1 cellular context compared by ENCODE assay signal in the genomic region with DNA sequence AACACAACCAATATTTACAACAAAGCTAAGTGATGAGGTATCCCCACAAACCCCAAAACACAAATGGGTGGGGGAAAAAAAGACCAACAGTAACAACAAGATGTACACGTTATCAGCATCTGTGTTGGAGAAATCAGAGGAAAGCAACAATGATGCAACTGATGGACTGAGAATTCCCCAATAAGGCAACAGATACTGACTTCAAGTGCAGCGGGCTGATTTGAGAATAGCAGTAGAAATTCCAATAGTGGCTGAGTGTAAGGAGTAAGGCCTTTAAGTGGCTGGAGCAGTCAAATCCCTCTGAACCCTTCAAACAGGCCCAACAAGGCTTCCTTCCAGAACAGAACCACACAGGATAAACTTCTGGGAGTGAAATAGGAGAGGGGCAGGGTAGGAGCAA.
TF ChIP-seq lines count a peak whose summit lies in the region.

No MANE protein-coding gene starts in this region.

TF ChIP-seq in H1, 55 proteins besides CTCF, POLR2A, EP300 and RAD21 (continued from another document):
- TF ChIP-seq SIN3A (conservative IDR thresholded peaks at IDR 0.05 in 1 of 2, IDR thresholded peaks at IDR 0.05 in 1 of 2; ENCODE audit: low read depth in 1 of 2, low read length in 2 of 2) (no peak), EGR1 (IDR thresholded peaks at IDR 0.05; ENCODE audit: borderline replicate concordance, low read depth, low read length) (no peak), JUN (IDR thresholded peaks at IDR 0.05; ENCODE audit: low read depth, low read length) (no peak), FOSL1 (IDR thresholded peaks at IDR 0.05; ENCODE audit: insufficient read depth, low read depth, low read length) (no peak), HDAC2 (IDR thresholded peaks at IDR 0.05; ENCODE audit: borderline replicate concordance in 1 of 2, low read depth in 2 of 2, low read length in 2 of 2) (no peak), EZH2 (IDR thresholded peaks at IDR 0.05; ENCODE audit: low read depth, low read length, severe bottlenecking) (no peak), RBBP5 (IDR thresholded peaks at IDR 0.05; ENCODE audit: borderline replicate concordance, low read depth, low read length) (no peak), KDM4A (IDR thresholded peaks at IDR 0.05; ENCODE audit: low read depth, low read length, severe bottlenecking) (no peak), CTBP2 (IDR thresholded peaks at IDR 0.05; ENCODE audit: borderline replicate concordance, insufficient read depth, insufficient read length, low read length) (no peak), CBX5 (IDR thresholded peaks at IDR 0.05; ENCODE audit: low read depth, low read length) (no peak), SIX5 (IDR thresholded peaks at IDR 0.05; ENCODE audit: low read depth, low read length) (no peak), BACH1 (IDR thresholded peaks at IDR 0.05; ENCODE audit: low read length) (no peak), TBP (IDR thresholded peaks at IDR 0.05; ENCODE audit: low read depth, low read length) (no peak), SAP30 (IDR thresholded peaks at IDR 0.05; ENCODE audit: insufficient read depth, insufficient replicate concordance, low read length) (no peak), MAFK (IDR thresholded peaks at IDR 0.05; ENCODE audit: low read depth, low read length) (no peak), CBX8 (IDR thresholded peaks at IDR 0.05; ENCODE audit: borderline replicate concordance, low read depth, low read length) (no peak), HDAC6 (IDR thresholded peaks at IDR 0.05; ENCODE audit: low read depth, low read length) (no peak)
